Comparison of ENCODE assay signal across 16 cellular contexts in genomic region chr13:40047322-40047771, GRCh38.
DNase-seq lines count a peak whose midpoint lies in the region; ATAC-seq and TF ChIP-seq lines count a peak whose summit lies in the region.
"Had no signal": no experiment of that assay in that cellular context is flagged by ENCODE, and none has a peak within 500 bp of the region (broad histone marks: within the 10 kb centered on the region; RNA-seq: fewer than 3 reads in every experiment).

No MANE protein-coding gene starts in this region.

- DNase-seq in GM13977 (ENCODE audit: low spot score) (peak; percentile 20), substantia nigra (lab: John Stamatoyannopoulos, UW) (no peak), medulla oblongata (ENCODE audit: extremely low spot score) (no peak), pons (ENCODE audit: low spot score) (no peak), H4 (ENCODE audit: low spot score) (no peak)
- DNase-seq: activated CD4-positive, alpha-beta T cell treated with anti-CD3 and anti-CD28 coated beads for 48 hours; DND-41; effector CD8-positive, alpha-beta T cell; gastrocnemius medialis; OCI-M1; stimulated activated CD4-positive, alpha-beta T cell treated with anti-CD3 and anti-CD28 coated beads, Interleukin-2, amount 100 ng/mL, for 24 hours; T-cell; uterus had no signal

- H3K27ac ChIP-seq in substantia nigra (ENCODE audit: low read depth, low read length, poor library complexity, severe bottlenecking): no peak overlapping the region
- H3K27ac ChIP-seq: gastrocnemius medialis, uterus had no signal

- no peak for TF ChIP-seq CTCF in GM13977 (IDR thresholded peaks at IDR 0.05; ENCODE audit: extremely low read depth, insufficient read depth, missing control alignments)

- ATAC-seq in GM19351 (IDR thresholded peaks at IDR 0.05; ENCODE audit: unreplicated experiment) (peak; percentile 96), HG02610 (IDR thresholded peaks at IDR 0.05; ENCODE audit: unreplicated experiment) (peak; percentile 90), HG03342 (IDR thresholded peaks at IDR 0.05; ENCODE audit: unreplicated experiment) (peak; percentile 82)
- ATAC-seq: gastrocnemius medialis, T-cell had no signal

- in situ Hi-C loops in GM13977 (cut with MboI; ENCODE audit: low pct_unique_long_range_greater_than_20kb, low sequenced_read_pairs, unreplicated experiment): no loop called here
